In genomic region chr3:149270180-149270579, GRCh38 we compare ENCODE assay signal across 21 cellular contexts. TPM values are rescaled to one million over a fixed set of nuclear protein-coding genes. Genes with fewer than 3 reads are reported as not detected.
DNase-seq lines count a peak whose midpoint lies in the region; ATAC-seq, FAIRE-seq and TF ChIP-seq lines count a peak whose summit lies in the region.
"Had no signal": no experiment of that assay in that cellular context is flagged by ENCODE, and none has a peak within 500 bp of the region (broad histone marks: within the 10 kb centered on the region; RNA-seq: fewer than 3 reads in every experiment).

No MANE protein-coding gene starts in this region.

- no peak for TF ChIP-seq CTCF in A549 (IDR thresholded peaks at IDR 0.05)
- no peak for TF ChIP-seq CTCF in astrocyte (IDR thresholded peaks at IDR 0.05; ENCODE audit: insufficient read depth, low read depth, low read length)

- H3K4me3 Mint-ChIP-seq in astrocyte (ENCODE audit: unreplicated experiment), result no peak overlapping the region
- H3K4me3 Mint-ChIP-seq: CD14-positive monocyte had no signal

- H3F3A ChIP-seq in GM23248 (ENCODE audit: insufficient read depth), result no peaks in the 10 kb centered on the region

- H4K20me1 ChIP-seq in GM23248 (ENCODE audit: insufficient read depth), result no peaks in the 10 kb centered on the region
- H4K20me1 ChIP-seq in astrocyte (ENCODE audit: insufficient read depth, low read length), result no peaks in the 10 kb centered on the region

- no peak for TF ChIP-seq POLR2A in A549 (IDR thresholded peaks at IDR 0.05; ENCODE audit: low read length)

- H3K4me1 Mint-ChIP-seq in astrocyte (ENCODE audit: low read depth, unreplicated experiment), result peaks cover 9% of the 10 kb centered on the region
- H3K4me1 Mint-ChIP-seq: CD14-positive monocyte had no signal

- POLR2A ChIA-PET in A549 (lab: Yijun Ruan, JAX), result no interaction called here

- H3K79me2 ChIP-seq in GM23248 (ENCODE audit: insufficient read depth) (no peaks in the 10 kb centered on the region), astrocyte (ENCODE audit: insufficient read depth, low read length) (no peaks in the 10 kb centered on the region)

- H3K36me3 Mint-ChIP-seq in astrocyte (ENCODE audit: low read depth, unreplicated experiment), result no peaks in the 10 kb centered on the region
- H3K36me3 Mint-ChIP-seq: CD14-positive monocyte had no signal

- no peak overlapping the region for H3K27ac Mint-ChIP-seq in astrocyte (ENCODE audit: unreplicated experiment)
- H3K27ac Mint-ChIP-seq: CD14-positive monocyte had no signal

- in situ Hi-C loops in GM23248 (cut with MboI), result loop anchor here (10.0 kb wide), 2 partner anchors 155 to 315 kb away; no protein-coding TSS in a partner anchor

- no peak for TF ChIP-seq RAD21 in A549 (conservative IDR thresholded peaks at IDR 0.05 in 1 of 2, IDR thresholded peaks at IDR 0.05 in 1 of 2)

- no peaks in the 10 kb centered on the region for H3K27me3 Mint-ChIP-seq in astrocyte (ENCODE audit: low read depth, unreplicated experiment)

- H3K27me3 ChIP-seq in GM23248 (replicated peaks; ENCODE audit: insufficient read depth) (no peaks in the 10 kb centered on the region), astrocyte (ENCODE audit: insufficient read depth, low read length) (no peaks in the 10 kb centered on the region)

- DNase-seq in A549 (ENCODE audit: low read depth in 1 of 2, low spot score in 1 of 2) (no peak), GM23248 (no peak), astrocyte (ENCODE audit: low read depth) (peak; percentile 8), iris pigment epithelial cell (ENCODE audit: low read depth) (peak; percentile 31), DMS 273 (lab: John Stamatoyannopoulos, UW; ENCODE audit: unreplicated experiment) (no peak), NCI-H187 (lab: John Stamatoyannopoulos, UW) (no peak), left lobe of liver (ENCODE audit: low spot score) (no peak)
- DNase-seq: Caco-2, DMS53, GDM1, KBM-7, NCI-H1048, NCI-H146, NCI-H226, NCI-H526 had no signal

- 68% methylated on average over 2 of the region's 2 CpGs for WGBS in A549 (ENCODE audit: missing lambda C conversion rate)
- 38 to 51% methylated on average over 2 of the region's 2 CpGs for WGBS in GM23248 (ENCODE audit: low coverage in 1 of 2, low lambda C conversion rate in 2 of 2, missing lambda C conversion rate in 2 of 2), 2 experiments

- H3K27ac ChIP-seq in A549, result no peak overlapping the region
- H3K27ac ChIP-seq in GM23248, result no peak overlapping the region
- no peak overlapping the region for H3K27ac ChIP-seq in astrocyte (ENCODE audit: low read depth, low read length)

- H3K4me3 ChIP-seq in A549, result no peak overlapping the region
- no peak overlapping the region for H3K4me3 ChIP-seq in GM23248
- H3K4me3 ChIP-seq in astrocyte (ENCODE audit: insufficient read depth, low read depth, low read length), result no peak overlapping the region

- ATAC-seq in A549, result no peak
- ATAC-seq in GM21825 (IDR thresholded peaks at IDR 0.05; ENCODE audit: unreplicated experiment), result no peak
- ATAC-seq in left lobe of liver, result no peak
- ATAC-seq: HCT116 had no signal

- FAIRE-seq in A549 (lab: Jason Lieb, UNC), result peak; percentile 74
- no peak for FAIRE-seq in astrocyte (lab: Jason Lieb, UNC)
- FAIRE-seq: A204.1 had no signal

- CTCF ChIA-PET in A549 (lab: Yijun Ruan, JAX), result interaction anchor here (1.7 to 6.3 kb wide), 2 partner anchors 150 to 314 kb away, joined by 5 to 114 read pairs; no protein-coding TSS in a partner anchor

- H3K4me2 ChIP-seq in A549 (no peak overlapping the region), GM23248 (ENCODE audit: unreplicated experiment) (no peak overlapping the region), astrocyte (ENCODE audit: low read length) (no peak overlapping the region)

- H3K4me1 ChIP-seq in A549, result peaks cover 9% of the 10 kb centered on the region
- peaks cover 18% of the 10 kb centered on the region for H3K4me1 ChIP-seq in GM23248 (ENCODE audit: insufficient read depth)
- H3K4me1 ChIP-seq in astrocyte (ENCODE audit: insufficient read depth, low read length), result no peaks in the 10 kb centered on the region
- H3K4me1 ChIP-seq: Caco-2 had no signal

- H3K9ac ChIP-seq in GM23248 (no peak overlapping the region), astrocyte (ENCODE audit: low read length) (no peak overlapping the region)

- H3K9me2 ChIP-seq in GM23248 (ENCODE audit: insufficient read depth), result no peaks in the 10 kb centered on the region

- no peaks in the 10 kb centered on the region for H3K9me3 ChIP-seq in A549
- no peaks in the 10 kb centered on the region for H3K9me3 ChIP-seq in GM23248 (ENCODE audit: low read depth)
- H3K9me3 ChIP-seq in astrocyte (ENCODE audit: insufficient read depth, low read depth, low read length), result no peaks in the 10 kb centered on the region
- H3K9me3 ChIP-seq: Caco-2 had no signal

- H2AFZ ChIP-seq in GM23248 (peak overlapping the region; percentile 12; the same call in 1 of the 2 replicates), astrocyte (ENCODE audit: low read depth, low read length) (no peak overlapping the region)

- H3K36me3 ChIP-seq in GM23248 (ENCODE audit: low read depth), result no peaks in the 10 kb centered on the region
- no peaks in the 10 kb centered on the region for H3K36me3 ChIP-seq in astrocyte (ENCODE audit: insufficient read depth, low read length)

- TF ChIP-seq EP300 in A549 (IDR thresholded peaks at IDR 0.05), result no peak

- H3K9me3 Mint-ChIP-seq in astrocyte (ENCODE audit: unreplicated experiment), result no peaks in the 10 kb centered on the region
- H3K9me3 Mint-ChIP-seq: CD14-positive monocyte had no signal

TF ChIP-seq in A549, 52 proteins besides CTCF, POLR2A, EP300 and RAD21:
- no peak for TF ChIP-seq SMC3 (IDR thresholded peaks at IDR 0.05)
- TF ChIP-seq ZFP36 (IDR thresholded peaks at IDR 0.05; ENCODE audit: borderline replicate concordance, partially characterized antibody), result no peak
- no peak for TF ChIP-seq CBX2 (IDR thresholded peaks at IDR 0.05; ENCODE audit: borderline replicate concordance, low read depth)
- TF ChIP-seq JUN (IDR thresholded peaks at IDR 0.05), result no peak
- no peak for TF ChIP-seq CEBPB (IDR thresholded peaks at IDR 0.05)

RNA-seq across cellular contexts. Expression of gene CP, which starts 48.6 kb away (rescaled TPM):
- polyA plus RNA-seq in A549 (2011; rRNA removed) (42.6 and 60.3 TPM in 2 replicates), A549 (2017; fragmentation: RNase III; extraction: RNeasy Plus Mini Kit Qiagen cat#74134 plus additional on column Dnase treatment) (2.6 to 5.2 TPM (median 5.1 TPM) in 3 replicates), GM23248 (2016; fragmentation: Nextera tagmentation; extraction: Ambion mirVana) (not detected in 2 replicates)
- 0.75 and 1.0 TPM in 2 replicates for polyA plus RNA-seq in A549 (2012; cell fraction: cytosol; rRNA removed)
- 0.79 and 0.92 TPM in 2 replicates for polyA plus RNA-seq in A549 (2012; cell fraction: nucleus; rRNA removed)
- 25.6 and 34.4 TPM in 2 replicates for polyA minus RNA-seq in A549 (2011; rRNA and poly(A)+ RNA removed)
- total RNA-seq in GM23248 (2014; rRNA removed; shearing (Covaris generic)), result 0.51 TPM in 1 of 2 replicates, not detected in the other
- total RNA-seq in astrocyte (0.48 TPM in 1 of 2 replicates, not detected in the other), left lobe of liver (1,073 TPM)
- total RNA-seq: HT-29, OCI-LY7 had no signal
- polyA plus RNA-seq: CD14-positive monocyte had no signal

Comparison
In these comparisons a context has a peak if more than half of its experiments do, and no peak if none do; other contexts are left out.
1. DNase-seq: peak in astrocyte (single experiment) and iris pigment epithelial cell (single experiment); none in A549 (0 of 2), GM23248 (single experiment), DMS 273 (single experiment), NCI-H187 (0 of 2) and left lobe of liver (single experiment).
2. RNA of gene CP, which starts 48.6 kb away (total RNA-seq): 1,073 TPM in left lobe of liver (single experiment); 0.48 TPM in astrocyte and 0.51 TPM in GM23248; every median in the first group is over 100 times any median in the second.